Comparison of ENCODE assay signal across 16 cellular contexts in genomic region chr19:10661946-10662345, GRCh38. TPM values are rescaled to one million over a fixed set of nuclear protein-coding genes. Genes with fewer than 3 reads are reported as not detected.
DNase-seq lines count a peak whose midpoint lies in the region; ATAC-seq and TF ChIP-seq lines count a peak whose summit lies in the region.
"Had no signal": no experiment of that assay in that cellular context is flagged by ENCODE, and none has a peak within 500 bp of the region (broad histone marks: within the 10 kb centered on the region; RNA-seq: fewer than 3 reads in every experiment).

No MANE protein-coding gene starts in this region.

- H3K4me3 Mint-ChIP-seq in stimulated activated naive CD8-positive, alpha-beta T cell treated with anti-CD3 and anti-CD28 coated beads, Interleukin-15, Interleukin-2, amounts not matched to agents 100 ng/mL and 50 ng/mL, for 24 hours, result peak overlapping the region; percentile 36
- H3K4me3 Mint-ChIP-seq in activated T-helper 17 cell treated with anti-CD3 and anti-CD28 coated beads, Interleukin-2, amount 50 U/mL, for 72 hours, result peak overlapping the region; percentile 71
- H3K4me3 Mint-ChIP-seq: activated CD4-positive, alpha-beta T cell treated with anti-CD3 and anti-CD28 coated beads, Interleukin-2, amount 10 ng/mL, durations not matched to agents 24 days and 14 days had no signal

- DNase-seq in stimulated activated naive CD8-positive, alpha-beta T cell treated with anti-CD3 and anti-CD28 coated beads, Interleukin-15, Interleukin-2, amounts not matched to agents 100 U/mL and 50 U/mL, for 24 hours, result no peak
- DNase-seq in left lung (no peak), NCI-H510A (lab: John Stamatoyannopoulos, UW) (no peak), SIG-M5 (lab: John Stamatoyannopoulos, UW) (no peak), HK-2 (ENCODE audit: unreplicated experiment) (no peak)
- DNase-seq: activated CD4-positive, alpha-beta T cell treated with anti-CD3 and anti-CD28 coated beads, Interleukin-2, amount 10 ng/mL, durations not matched to agents 24 days and 14 days; AML-193; DMS 273 treated with DMSO at 0.1 percent for 48 hours; effector CD8-positive, alpha-beta T cell; left colon; NCI-H1436; NCI-H2227 treated with DMSO at 0.1 percent for 48 hours; stomach had no signal

- H3K27ac ChIP-seq in left lung, result no peak overlapping the region

- intact Hi-C loops in left lung (cut with DNase I), result no loop called here

- peaks cover 0 to 33% of the 10 kb centered on the region in 2 donors for H3K36me3 ChIP-seq in left lung

- H3K9me3 ChIP-seq in left lung, result no peaks in the 10 kb centered on the region
- H3K9me3 ChIP-seq: stomach had no signal

- no peaks in the 10 kb centered on the region for H3K9me3 Mint-ChIP-seq in stimulated activated naive CD8-positive, alpha-beta T cell treated with anti-CD3 and anti-CD28 coated beads, Interleukin-15, Interleukin-2, amounts not matched to agents 100 ng/mL and 50 ng/mL, for 24 hours
- no peaks in the 10 kb centered on the region for H3K9me3 Mint-ChIP-seq in activated T-helper 17 cell treated with anti-CD3 and anti-CD28 coated beads, Interleukin-2, amount 50 U/mL, for 72 hours
- H3K9me3 Mint-ChIP-seq: activated CD4-positive, alpha-beta T cell treated with anti-CD3 and anti-CD28 coated beads, Interleukin-2, amount 10 ng/mL, durations not matched to agents 24 days and 14 days had no signal

- ATAC-seq in stimulated activated naive CD8-positive, alpha-beta T cell treated with anti-CD3 and anti-CD28 coated beads, Interleukin-15, Interleukin-2, amounts not matched to agents 100 U/mL and 50 U/mL, for 24 hours, result no peak
- no peak for ATAC-seq in activated T-helper 17 cell treated with anti-CD3 and anti-CD28 coated beads, Interleukin-2, amount 50 U/mL, for 72 hours (replicated peaks)
- ATAC-seq in left lung (peak; percentile 55), GM21529 (IDR thresholded peaks at IDR 0.05; ENCODE audit: unreplicated experiment) (no peak)
- ATAC-seq: left colon had no signal

- no peak for TF ChIP-seq CTCF in left lung (IDR thresholded peaks at IDR 0.05)

- peak overlapping the region; percentile 84 for H3K27ac Mint-ChIP-seq in stimulated activated naive CD8-positive, alpha-beta T cell treated with anti-CD3 and anti-CD28 coated beads, Interleukin-15, Interleukin-2, amounts not matched to agents 100 ng/mL and 50 ng/mL, for 24 hours
- peak overlapping the region; percentile 90 for H3K27ac Mint-ChIP-seq in activated T-helper 17 cell treated with anti-CD3 and anti-CD28 coated beads, Interleukin-2, amount 50 U/mL, for 72 hours

- peaks cover 18 to 77% of the 10 kb centered on the region in 2 donors for H3K4me1 ChIP-seq in left lung

- H3K27me3 ChIP-seq in left lung, result no peaks in the 10 kb centered on the region
- H3K27me3 ChIP-seq: stomach had no signal

- no peaks in the 10 kb centered on the region for H3K27me3 Mint-ChIP-seq in stimulated activated naive CD8-positive, alpha-beta T cell treated with anti-CD3 and anti-CD28 coated beads, Interleukin-15, Interleukin-2, amounts not matched to agents 100 ng/mL and 50 ng/mL, for 24 hours
- no peaks in the 10 kb centered on the region for H3K27me3 Mint-ChIP-seq in activated T-helper 17 cell treated with anti-CD3 and anti-CD28 coated beads, Interleukin-2, amount 50 U/mL, for 72 hours
- H3K27me3 Mint-ChIP-seq: activated CD4-positive, alpha-beta T cell treated with anti-CD3 and anti-CD28 coated beads, Interleukin-2, amount 10 ng/mL, durations not matched to agents 24 days and 14 days had no signal

- no peak overlapping the region for H3K4me3 ChIP-seq in left lung
- H3K4me3 ChIP-seq: stomach had no signal

- peaks cover 42% of the 10 kb centered on the region for H3K36me3 Mint-ChIP-seq in stimulated activated naive CD8-positive, alpha-beta T cell treated with anti-CD3 and anti-CD28 coated beads, Interleukin-15, Interleukin-2, amounts not matched to agents 100 ng/mL and 50 ng/mL, for 24 hours (ENCODE audit: low read depth)
- peaks cover 76% of the 10 kb centered on the region for H3K36me3 Mint-ChIP-seq in activated T-helper 17 cell treated with anti-CD3 and anti-CD28 coated beads, Interleukin-2, amount 50 U/mL, for 72 hours (ENCODE audit: low read depth)

- H3K4me1 Mint-ChIP-seq in stimulated activated naive CD8-positive, alpha-beta T cell treated with anti-CD3 and anti-CD28 coated beads, Interleukin-15, Interleukin-2, amounts not matched to agents 100 ng/mL and 50 ng/mL, for 24 hours (ENCODE audit: low read depth), result peaks cover 67% of the 10 kb centered on the region
- peaks cover 23% of the 10 kb centered on the region for H3K4me1 Mint-ChIP-seq in activated T-helper 17 cell treated with anti-CD3 and anti-CD28 coated beads, Interleukin-2, amount 50 U/mL, for 72 hours

RNA-seq across cellular contexts. Expression of gene ILF3, which starts 7.8 kb away (rescaled TPM):
- total RNA-seq in activated T-helper 17 cell treated with anti-CD3 and anti-CD28 coated beads, Interleukin-2, amount 50 U/mL, for 72 hours, result 100 to 1,000 TPM; 286 to 439 TPM
- total RNA-seq in left lung, result 100 to 1,000 TPM; 161 to 257 TPM

RNA-seq across cellular contexts. Expression of gene SLC44A2, which starts 36.6 kb away (rescaled TPM):
- total RNA-seq in activated T-helper 17 cell treated with anti-CD3 and anti-CD28 coated beads, Interleukin-2, amount 50 U/mL, for 72 hours, result 10 to 100 TPM; 64.8 to 84.9 TPM
- 100 to 1,000 TPM; 214 to 255 TPM for total RNA-seq in left lung

RNA-seq across cellular contexts. Expression of gene QTRT1, which starts 39.3 kb away (rescaled TPM):
- 10 to 100 TPM; 36.9 to 61.3 TPM for total RNA-seq in activated T-helper 17 cell treated with anti-CD3 and anti-CD28 coated beads, Interleukin-2, amount 50 U/mL, for 72 hours
- 10 to 100 TPM; 29.0 to 40.9 TPM for total RNA-seq in left lung

RNA-seq across cellular contexts. Expression of gene DNM2, which starts 55.9 kb away (rescaled TPM):
- total RNA-seq in activated T-helper 17 cell treated with anti-CD3 and anti-CD28 coated beads, Interleukin-2, amount 50 U/mL, for 72 hours, result 100 to 1,000 TPM; 185 to 209 TPM
- 100 to 1,000 TPM; 195 to 268 TPM for total RNA-seq in left lung
